ENCODE assay signal across 14 cellular contexts in genomic region chr6:21924002-21924401, GRCh38.
DNase-seq lines count a peak whose midpoint lies in the region; ATAC-seq and TF ChIP-seq lines count a peak whose summit lies in the region.
"Had no signal": no experiment of that assay in that cellular context is flagged by ENCODE, and none has a peak within 500 bp of the region (broad histone marks: within the 10 kb centered on the region; RNA-seq: fewer than 3 reads in every experiment).

No MANE protein-coding gene starts in this region.

- H3K9ac ChIP-seq in mesendoderm (ENCODE audit: low read length): no peak overlapping the region

- no peak for DNase-seq in WTC11 (ENCODE audit: low spot score)
- DNase-seq in mesendoderm: peak; percentile 72
- DNase-seq in progenitor cell of endocrine pancreas (ENCODE audit: low spot score, unreplicated experiment): no peak
- DNase-seq in spleen: no peak
- DNase-seq in NCI-H82 (lab: John Stamatoyannopoulos, UW): no peak
- no peak for DNase-seq in brain microvascular endothelial cell
- DNase-seq: C1 segment of cervical spinal cord; CD4-positive, alpha-beta memory T cell; COR-L47; DMS153; DND-41; GOT3; HFFc6 had no signal

- H3K4me2 ChIP-seq in mesendoderm (ENCODE audit: low read length): no peak overlapping the region

- H3K4ac ChIP-seq in mesendoderm (ENCODE audit: low read depth, low read length): no peak overlapping the region

- no CpG with 5 or more reads among the region's 3 CpGs for WGBS in mesendoderm (ENCODE audit: extremely low coverage, insufficient coverage, low lambda C conversion rate)
- WGBS in spleen, 5 donors: 74 to 89% (median 81%) methylated on average over 3 of the region's 3 CpGs

- H2BK120ac ChIP-seq in mesendoderm (ENCODE audit: low read depth, low read length): no peak overlapping the region

- no peak overlapping the region for H3K56ac ChIP-seq in mesendoderm (ENCODE audit: low read length)

- H2AK5ac ChIP-seq in mesendoderm (ENCODE audit: low read length): no peak overlapping the region

- no peak overlapping the region for H4K5ac ChIP-seq in mesendoderm (ENCODE audit: low read length)

- H3K23ac ChIP-seq in mesendoderm (ENCODE audit: low read length): no peak overlapping the region

- CTCF ChIA-PET in WTC11 (lab: Charles Lee): no interaction called here

- in situ Hi-C loops in brain microvascular endothelial cell (cut with HindIII; ENCODE audit: low pct_ligation_motif_present, low sequenced_read_pairs): no loop called here

- no peaks in the 10 kb centered on the region for H3K9me3 ChIP-seq in spleen
- H3K9me3 ChIP-seq: HAP-1 had no signal

- ATAC-seq in WTC11: no peak

- no peak overlapping the region for H2BK15ac ChIP-seq in mesendoderm (replicated peaks; ENCODE audit: low read depth)

- no peak overlapping the region for H4K8ac ChIP-seq in mesendoderm (ENCODE audit: low read depth, low read length)

- H3K79me2 ChIP-seq in mesendoderm (ENCODE audit: control insufficient read depth, insufficient read depth, low read length): peaks cover 2% of the 10 kb centered on the region

- H3K27me3 Mint-ChIP-seq in WTC11 (ENCODE audit: low read depth) (no peaks in the 10 kb centered on the region), progenitor cell of endocrine pancreas (no peaks in the 10 kb centered on the region)

- H3K4me3 Mint-ChIP-seq in WTC11: no peak overlapping the region
- no peak overlapping the region for H3K4me3 Mint-ChIP-seq in progenitor cell of endocrine pancreas (ENCODE audit: low read depth)
- H3K4me3 Mint-ChIP-seq: CD4-positive, alpha-beta memory T cell; HFFc6 had no signal

- no peak for TF ChIP-seq POLR2A in spleen (IDR thresholded peaks at IDR 0.05)

- intact Hi-C loops in spleen (cut with DNase I; ENCODE audit: low total_unique reads): no loop called here

- POLR2A ChIA-PET in WTC11 (lab: Charles Lee): no interaction called here

- H3K27ac ChIP-seq in mesendoderm (ENCODE audit: low read depth, low read length) (no peak overlapping the region), spleen (no peak overlapping the region), brain microvascular endothelial cell (no peak overlapping the region)

- H3K9me3 Mint-ChIP-seq in WTC11 (peaks cover 8% of the 10 kb centered on the region; the same call in 1 of the 2 replicates), progenitor cell of endocrine pancreas (ENCODE audit: low read depth) (peaks cover 3% of the 10 kb centered on the region)
- H3K9me3 Mint-ChIP-seq: HFFc6 had no signal

- H3K79me1 ChIP-seq in mesendoderm (ENCODE audit: low read length): peaks cover 4% of the 10 kb centered on the region

- no peak overlapping the region for H3K18ac ChIP-seq in mesendoderm (ENCODE audit: low read length)

- H3K36me3 Mint-ChIP-seq in WTC11: peaks cover 7% of the 10 kb centered on the region; the same call in 1 of the 2 replicates
- peaks cover 7% of the 10 kb centered on the region for H3K36me3 Mint-ChIP-seq in progenitor cell of endocrine pancreas (ENCODE audit: insufficient read depth)
- H3K36me3 Mint-ChIP-seq: CD4-positive, alpha-beta memory T cell had no signal

- H2BK5ac ChIP-seq in mesendoderm (ENCODE audit: low read length): no peak overlapping the region

- H3K4me1 Mint-ChIP-seq in WTC11 (peaks cover 38% of the 10 kb centered on the region), progenitor cell of endocrine pancreas (ENCODE audit: low read depth) (peaks cover 36% of the 10 kb centered on the region)
- H3K4me1 Mint-ChIP-seq: CD4-positive, alpha-beta memory T cell had no signal

- H3K4me3 ChIP-seq in mesendoderm (ENCODE audit: low read length) (no peak overlapping the region), spleen (no peak overlapping the region), brain microvascular endothelial cell (ENCODE audit: low read depth, low read length) (no peak overlapping the region)
- H3K4me3 ChIP-seq: HAP-1 had no signal

- H3K27me3 ChIP-seq in mesendoderm (ENCODE audit: insufficient read depth, low read length, poor library complexity) (no peaks in the 10 kb centered on the region), spleen (replicated peaks in 1 of 7) (no peaks in the 10 kb centered on the region), brain microvascular endothelial cell (replicated peaks) (no peaks in the 10 kb centered on the region)

- H3K36me3 ChIP-seq in mesendoderm (ENCODE audit: control insufficient read depth, insufficient read depth, low read length): no peaks in the 10 kb centered on the region
- H3K36me3 ChIP-seq in spleen: no peaks in the 10 kb centered on the region
- no peaks in the 10 kb centered on the region for H3K36me3 ChIP-seq in brain microvascular endothelial cell (replicated peaks)
- H3K36me3 ChIP-seq: HAP-1 had no signal

- peaks cover 3% of the 10 kb centered on the region for H3K4me1 ChIP-seq in mesendoderm (ENCODE audit: control insufficient read depth, low read depth, low read length)
- no peaks in the 10 kb centered on the region for H3K4me1 ChIP-seq in spleen

- TF ChIP-seq CTCF in WTC11 (IDR thresholded peaks at IDR 0.05) (no peak), progenitor cell of endocrine pancreas (IDR thresholded peaks at IDR 0.05; ENCODE audit: unreplicated experiment) (no peak), spleen (IDR thresholded peaks at IDR 0.05 in 8 of 11, conservative IDR thresholded peaks at IDR 0.05 in 3 of 11) (no peak), brain microvascular endothelial cell (IDR thresholded peaks at IDR 0.05; ENCODE audit: low read depth, low read length, missing control alignments) (no peak)

- H3K27ac Mint-ChIP-seq in WTC11 (peak overlapping the region; percentile 38; the same call in 1 of the 2 replicates), progenitor cell of endocrine pancreas (peak overlapping the region; percentile 75)
- H3K27ac Mint-ChIP-seq: HFFc6 had no signal

TF ChIP-seq in WTC11, 78 proteins besides CTCF, POLR2A, EP300 and RAD21 (continues in another document):
- TF ChIP-seq AR (CRISPR knock-in tag; IDR thresholded peaks at IDR 0.05): no peak
- no peak for TF ChIP-seq TEAD1 (CRISPR knock-in tag; IDR thresholded peaks at IDR 0.05)
- TF ChIP-seq FOXP1 (CRISPR knock-in tag; IDR thresholded peaks at IDR 0.05; ENCODE audit: borderline replicate concordance): no peak
- TF ChIP-seq ZMAT4 (CRISPR knock-in tag; IDR thresholded peaks at IDR 0.05): no peak
- no peak for TF ChIP-seq JAZF1 (CRISPR knock-in tag; IDR thresholded peaks at IDR 0.05)
- TF ChIP-seq E2F4 (CRISPR knock-in tag; IDR thresholded peaks at IDR 0.05; ENCODE audit: borderline replicate concordance, low read depth): no peak
- no peak for TF ChIP-seq ZBTB43 (CRISPR knock-in tag; IDR thresholded peaks at IDR 0.05)
- no peak for TF ChIP-seq NFYB (CRISPR knock-in tag; conservative IDR thresholded peaks at IDR 0.05; ENCODE audit: low read depth)
- no peak for TF ChIP-seq ATF3 (CRISPR knock-in tag; conservative IDR thresholded peaks at IDR 0.05)
- no peak for TF ChIP-seq ETV6 (CRISPR knock-in tag; IDR thresholded peaks at IDR 0.05)
- no peak for TF ChIP-seq SMAD4 (CRISPR knock-in tag; IDR thresholded peaks at IDR 0.05)
